Comparison of ENCODE assay signal across 22 cellular contexts in the genomic region with DNA sequence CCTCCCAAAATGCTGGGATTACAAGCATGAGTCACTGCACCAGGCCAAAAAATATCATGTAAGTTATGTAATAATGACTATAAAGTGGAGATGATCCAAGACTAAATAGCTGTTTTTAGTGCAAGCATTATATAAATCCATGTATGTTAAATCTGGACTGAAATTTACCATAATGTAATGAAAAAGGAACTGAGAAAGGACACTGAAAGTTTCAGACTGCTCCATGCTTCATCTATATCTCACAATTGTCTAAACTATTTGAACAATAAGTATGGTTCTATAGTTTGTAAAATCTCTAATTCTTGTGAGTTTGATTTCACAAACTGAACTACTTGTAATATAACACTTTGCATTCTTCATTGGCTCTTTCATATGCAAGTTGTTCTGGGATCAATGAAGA.
DNase-seq lines count a peak whose midpoint lies in the region; ATAC-seq and TF ChIP-seq lines count a peak whose summit lies in the region.
"Had no signal": no experiment of that assay in that cellular context is flagged by ENCODE, and none has a peak within 500 bp of the region (broad histone marks: within the 10 kb centered on the region; RNA-seq: fewer than 3 reads in every experiment).

No MANE protein-coding gene starts in this region.

- H3K27ac Mint-ChIP-seq in nephron progenitor cell (no peak overlapping the region), type B pancreatic cell (no peak overlapping the region)
- H3K27ac Mint-ChIP-seq: CD8-positive, alpha-beta T cell; IgD-negative memory B cell; T-helper 17 cell had no signal

- H3K4me3 Mint-ChIP-seq in nephron progenitor cell = no peak overlapping the region
- H3K4me3 Mint-ChIP-seq in type B pancreatic cell = no peak overlapping the region
- H3K4me3 Mint-ChIP-seq: CD8-positive, alpha-beta T cell; IgD-negative memory B cell; T-helper 17 cell had no signal

- H3K36me3 Mint-ChIP-seq in nephron progenitor cell (ENCODE audit: low read depth) (no peaks in the 10 kb centered on the region), type B pancreatic cell (no peaks in the 10 kb centered on the region)
- H3K36me3 Mint-ChIP-seq: CD8-positive, alpha-beta T cell; IgD-negative memory B cell had no signal

- H3K27me3 Mint-ChIP-seq in nephron progenitor cell (ENCODE audit: low read depth, poor library complexity) (peaks cover 3% of the 10 kb centered on the region), type B pancreatic cell (no peaks in the 10 kb centered on the region)
- H3K27me3 Mint-ChIP-seq: IgD-negative memory B cell, T-helper 17 cell had no signal

- H3K9me3 Mint-ChIP-seq in nephron progenitor cell = no peaks in the 10 kb centered on the region
- H3K9me3 Mint-ChIP-seq in type B pancreatic cell = no peaks in the 10 kb centered on the region

- no peaks in the 10 kb centered on the region for H3K4me1 Mint-ChIP-seq in nephron progenitor cell
- H3K4me1 Mint-ChIP-seq in type B pancreatic cell (ENCODE audit: unreplicated experiment) = no peaks in the 10 kb centered on the region
- H3K4me1 Mint-ChIP-seq: IgD-negative memory B cell, T-helper 17 cell had no signal

- TF ChIP-seq CTCF in nephron progenitor cell (IDR thresholded peaks at IDR 0.05) = no peak
- TF ChIP-seq CTCF in type B pancreatic cell (conservative IDR thresholded peaks at IDR 0.05) = no peak

- DNase-seq in LoVo (ENCODE audit: low spot score) = no peak
- DNase-seq in nephron progenitor cell = no peak
- no peak for DNase-seq in effector CD8-positive, alpha-beta T cell (lab: John Stamatoyannopoulos, UW)
- DNase-seq in type B pancreatic cell (ENCODE audit: extremely low spot score, unreplicated experiment) = no peak
- DNase-seq: Calu3; CD8-positive, alpha-beta T cell; DMS53; EL; H7; Karpas-422; MM.1S; NCI-H1092 treated with DMSO at 0.1 percent for 48 hours; NCI-H146; NCI-H2029 treated with DMSO at 0.1 percent for 48 hours; NCI-H2171; NCI-H446 treated with DMSO at 0.1 percent for 48 hours; Peyer's patch; T-helper 17 cell had no signal

- peak; percentile 38 for ATAC-seq in GM18867 (IDR thresholded peaks at IDR 0.05; ENCODE audit: unreplicated experiment)
- peak; percentile 45 for ATAC-seq in GM21786 (IDR thresholded peaks at IDR 0.05; ENCODE audit: unreplicated experiment)
- peak; percentile 33 for ATAC-seq in HG03342 (IDR thresholded peaks at IDR 0.05; ENCODE audit: unreplicated experiment)
- ATAC-seq: CD8-positive, alpha-beta T cell; T-helper 17 cell had no signal
